ENCODE assay signal across 20 cellular contexts in the genomic region with DNA sequence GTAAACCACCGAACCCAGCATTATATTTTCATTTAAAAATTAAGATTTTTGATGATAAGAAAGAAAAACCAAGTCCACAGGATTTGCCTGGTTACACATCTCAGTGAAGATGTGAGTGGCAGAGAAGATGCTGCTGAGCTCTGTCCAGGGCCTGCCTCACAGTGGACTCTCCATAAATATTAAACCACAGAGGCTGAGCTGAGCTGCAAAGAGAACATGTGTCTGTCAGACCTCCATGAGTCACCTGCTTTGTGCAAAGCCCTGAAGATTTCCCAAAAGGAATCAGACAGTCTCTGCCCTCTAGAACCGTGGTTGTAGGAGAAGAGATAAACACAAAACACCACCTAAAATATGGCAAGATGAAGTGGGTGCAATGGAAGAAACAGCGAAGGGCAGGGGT.
DNase-seq lines count a peak whose midpoint lies in the region; ATAC-seq, FAIRE-seq and TF ChIP-seq lines count a peak whose summit lies in the region.
"Had no signal": no experiment of that assay in that cellular context is flagged by ENCODE, and none has a peak within 500 bp of the region (broad histone marks: within the 10 kb centered on the region; RNA-seq: fewer than 3 reads in every experiment).

No MANE protein-coding gene starts in this region.

- H3K36me3 ChIP-seq in BJ (ENCODE audit: control insufficient read depth, insufficient read depth, low read length) (no peaks in the 10 kb centered on the region), H1 (ENCODE audit: control insufficient read depth in 2 of 4, insufficient read depth in 4 of 4, low read length in 3 of 4) (no peaks in the 10 kb centered on the region)

- TF ChIP-seq RAD21 in H1 (IDR thresholded peaks at IDR 0.05 in 1 of 2, conservative IDR thresholded peaks at IDR 0.05 in 1 of 2; ENCODE audit: low read depth in 2 of 2, low read length in 2 of 2): no peak

- no peaks in the 10 kb centered on the region for H3K79me2 ChIP-seq in H1 (ENCODE audit: control insufficient read depth in 1 of 2, insufficient read depth in 2 of 2, low read length in 2 of 2)

- H3K9ac ChIP-seq in H1 (replicated peaks in 1 of 4; ENCODE audit: extremely low read depth in 1 of 4, low read depth in 3 of 4, low read length in 3 of 4): no peak overlapping the region

- TF ChIP-seq EP300 in H1 (IDR thresholded peaks at IDR 0.05; ENCODE audit: borderline replicate concordance in 1 of 2, low read depth in 2 of 2, low read length in 2 of 2): no peak

- no peak overlapping the region; the same call in 1 of the 2 replicates for H3K18ac ChIP-seq in H1 (ENCODE audit: extremely low read depth, low read length)

- WGBS in H1 (ENCODE audit: extremely low coverage in 1 of 2, insufficient coverage in 1 of 2, insufficient read length in 1 of 2, insufficient replicate concordance in 2 of 2, low coverage in 1 of 2, low lambda C conversion rate in 2 of 2, missing lambda C conversion rate in 1 of 2), 2 experiments: 91% methylated on average over 3 of the region's 3 CpGs; no CpG with 5 or more reads in 1 of the 2 experiments

- H2AK5ac ChIP-seq in H1 (ENCODE audit: low read depth, low read length): no peak overlapping the region

- no peaks in the 10 kb centered on the region for H4K20me1 ChIP-seq in H1 (replicated peaks in 1 of 2; ENCODE audit: control insufficient read depth in 1 of 2, insufficient read depth in 2 of 2, low read length in 2 of 2)

- peak overlapping the region; percentile 9; the same call in 1 of the 2 replicates for H2AFZ ChIP-seq in H1 (ENCODE audit: low read length)

- H2BK20ac ChIP-seq in H1 (ENCODE audit: low read length): no peak overlapping the region

- no peaks in the 10 kb centered on the region for H3K36me3 Mint-ChIP-seq in stimulated activated naive B cell treated with anti-CD40 and anti-IgM and Interleukin-4, amounts not matched to agents 10 μg/mL and 1 μg/mL and 100 μg/mL, for 72 hours
- H3K36me3 Mint-ChIP-seq: IgD-negative memory B cell had no signal

- H3K4me2 ChIP-seq in H1 (ENCODE audit: insufficient read depth in 1 of 2, low read depth in 2 of 2, low read length in 2 of 2): no peak overlapping the region

- H2BK15ac ChIP-seq in H1 (ENCODE audit: low read length): no peak overlapping the region

- no peak overlapping the region for H3K27ac ChIP-seq in H1 (ENCODE audit: low read depth, low read length)

- no peaks in the 10 kb centered on the region; a peak in 1 of 4 replicates for H3K9me3 ChIP-seq in H1 (ENCODE audit: insufficient read depth in 2 of 2, low read depth in 1 of 2, low read length in 1 of 2)

- no peaks in the 10 kb centered on the region for H3K79me1 ChIP-seq in H1 (ENCODE audit: low read depth, low read length)

- no peak for FAIRE-seq in H1 (lab: Jason Lieb, UNC)
- FAIRE-seq: colon had no signal

- no peaks in the 10 kb centered on the region for H3K27me3 ChIP-seq in BJ (ENCODE audit: control insufficient read depth, insufficient read depth, low read length)
- H3K27me3 ChIP-seq in H1 (replicated peaks in 1 of 4; ENCODE audit: control insufficient read depth in 3 of 4, extremely low read depth in 1 of 4, insufficient read depth in 3 of 4, low read length in 3 of 4): no peaks in the 10 kb centered on the region

- H3K14ac ChIP-seq in H1 (ENCODE audit: insufficient read length): no peak overlapping the region

- no peak overlapping the region for H3K23ac ChIP-seq in H1 (ENCODE audit: insufficient read length)

- H3K4ac ChIP-seq in H1 (replicated peaks; ENCODE audit: insufficient read length, low read depth, low read length): no peak overlapping the region

- no peak overlapping the region for H3K27ac Mint-ChIP-seq in stimulated activated naive B cell treated with anti-CD40 and anti-IgM and Interleukin-4, amounts not matched to agents 10 μg/mL and 1 μg/mL and 100 μg/mL, for 72 hours
- H3K27ac Mint-ChIP-seq: activated naive CD8-positive, alpha-beta T cell treated with anti-CD3 and anti-CD28 coated beads, Interleukin-2, amount 50 U/mL, for 24 hours; IgD-negative memory B cell; nephron progenitor cell had no signal

- no peak overlapping the region for H2BK12ac ChIP-seq in H1 (ENCODE audit: low read depth, low read length)

- no peak overlapping the region for H4K8ac ChIP-seq in H1 (ENCODE audit: extremely low read depth, insufficient read depth, low read length)

- H3K4me3 Mint-ChIP-seq in stimulated activated naive B cell treated with anti-CD40 and anti-IgM and Interleukin-4, amounts not matched to agents 10 μg/mL and 1 μg/mL and 100 μg/mL, for 72 hours: no peak overlapping the region
- H3K4me3 Mint-ChIP-seq: activated naive CD8-positive, alpha-beta T cell treated with anti-CD3 and anti-CD28 coated beads, Interleukin-2, amount 50 U/mL, for 24 hours; IgD-negative memory B cell; nephron progenitor cell had no signal

- H3K23me2 ChIP-seq in H1 (ENCODE audit: low read depth, low read length): 0 out of 2 replicates have a peak, but pooled peaks cover 2% of the 10 kb centered on the region

- POLR2A ChIA-PET in BJ (lab: Charles Lee): no interaction called here
- POLR2A ChIA-PET in H1 (lab: Charles Lee; ENCODE audit: partially characterized antibody): no interaction called here

- no peak overlapping the region for H3K56ac ChIP-seq in H1 (replicated peaks; ENCODE audit: insufficient read length, low read depth, low read length)

- H2BK120ac ChIP-seq in H1 (replicated peaks; ENCODE audit: low read depth, low read length): no peak overlapping the region

- H2BK5ac ChIP-seq in H1 (ENCODE audit: low read depth, low read length): no peak overlapping the region

- H3K4me1 Mint-ChIP-seq in stimulated activated naive B cell treated with anti-CD40 and anti-IgM and Interleukin-4, amounts not matched to agents 10 μg/mL and 1 μg/mL and 100 μg/mL, for 72 hours: no peaks in the 10 kb centered on the region
- H3K4me1 Mint-ChIP-seq: IgD-negative memory B cell had no signal

- peaks cover 3 to 6% of the 10 kb centered on the region in 2 donors for H3K27me3 Mint-ChIP-seq in stimulated activated naive B cell treated with anti-CD40 and anti-IgM and Interleukin-4, amounts not matched to agents 10 μg/mL and 1 μg/mL and 100 μg/mL, for 72 hours

- no peak overlapping the region for H4K91ac ChIP-seq in H1 (replicated peaks; ENCODE audit: insufficient read length, low read length)

- no peak for TF ChIP-seq POLR2A in H1 (IDR thresholded peaks at IDR 0.05; ENCODE audit: control extremely low read depth in 1 of 2, low read depth in 2 of 2, low read length in 2 of 2)

- no peaks in the 10 kb centered on the region for H3K9me3 Mint-ChIP-seq in stimulated activated naive B cell treated with anti-CD40 and anti-IgM and Interleukin-4, amounts not matched to agents 10 μg/mL and 1 μg/mL and 100 μg/mL, for 72 hours
- H3K9me3 Mint-ChIP-seq: activated naive CD8-positive, alpha-beta T cell treated with anti-CD3 and anti-CD28 coated beads, Interleukin-2, amount 50 U/mL, for 24 hours; IgD-negative memory B cell had no signal

- TF ChIP-seq CTCF in BJ (IDR thresholded peaks at IDR 0.05; ENCODE audit: insufficient read depth, low read depth, low read length) (no peak), H1 (IDR thresholded peaks at IDR 0.05; ENCODE audit: control extremely low read depth in 1 of 3, insufficient read depth in 1 of 3, low read depth in 1 of 3, low read length in 3 of 3) (no peak)

- DNase-seq in BJ (ENCODE audit: low read depth): peak; percentile 37
- peak; percentile 76 for DNase-seq in M059J (ENCODE audit: low read depth)
- no peak for DNase-seq in H1 (ENCODE audit: low read depth in 1 of 2, low spot score in 2 of 2)
- DNase-seq in kidney glomerular epithelial cell (lab: John Stamatoyannopoulos, UW): peak; percentile 52
- DNase-seq in stimulated activated naive B cell treated with anti-CD40 and anti-IgM and Interleukin-4, amounts not matched to agents 10 μg/mL and 1 μg/mL and 100 μg/mL, for 72 hours: no peak
- DNase-seq: activated CD4-positive, alpha-beta T cell treated with anti-CD3 and anti-CD28 coated beads for 48 hours; activated naive CD8-positive, alpha-beta T cell treated with anti-CD3 and anti-CD28 coated beads, Interleukin-2, amount 50 U/mL, for 24 hours; DMS153; H7; NCI-H1417 treated with DMSO at 0.1 percent for 48 hours; NCI-H345; nephron progenitor cell; SIG-M5; stimulated activated CD8-positive, alpha-beta memory T cell treated with anti-CD3 and anti-CD28 coated beads, Interleukin-4, amount 100 ng/mL, for 48 hours; T1000 had no signal

- ATAC-seq in GM18511 (IDR thresholded peaks at IDR 0.05; ENCODE audit: unreplicated experiment): no peak
- ATAC-seq in stimulated activated naive B cell treated with anti-CD40 and anti-IgM and Interleukin-4, amounts not matched to agents 10 μg/mL and 1 μg/mL and 100 μg/mL, for 72 hours (replicated peaks): no peak
- ATAC-seq in GM21390 (IDR thresholded peaks at IDR 0.05; ENCODE audit: unreplicated experiment): no peak
- ATAC-seq in HG02938 (IDR thresholded peaks at IDR 0.05; ENCODE audit: unreplicated experiment): no peak
- ATAC-seq: activated naive CD8-positive, alpha-beta T cell treated with anti-CD3 and anti-CD28 coated beads, Interleukin-2, amount 50 U/mL, for 24 hours had no signal

- CTCF ChIA-PET in BJ (lab: Yijun Ruan, JAX): no interaction called here
- CTCF ChIA-PET in H1 (lab: Charles Lee; ENCODE audit: partially characterized antibody): no interaction called here

- no peak overlapping the region for H3K4me3 ChIP-seq in BJ (ENCODE audit: low read depth, low read length)
- no peak overlapping the region for H3K4me3 ChIP-seq in H1 (ENCODE audit: extremely low read depth in 1 of 4, insufficient read depth in 2 of 4, low read depth in 3 of 4, low read length in 4 of 4)

- H3K4me1 ChIP-seq in H1 (replicated peaks in 1 of 4; ENCODE audit: control insufficient read depth in 3 of 4, insufficient read depth in 4 of 4, low read length in 3 of 4): peaks cover 0 to 2% (median 0%) of the 10 kb centered on the region in 4 experiments; a peak in 2 of 7 replicates

- no peak overlapping the region for H4K5ac ChIP-seq in H1 (ENCODE audit: insufficient read length, low read depth, low read length)

TF ChIP-seq in H1, 55 proteins besides CTCF, POLR2A, EP300 and RAD21:
- TF ChIP-seq POLR2AphosphoS5 (IDR thresholded peaks at IDR 0.05; ENCODE audit: low read depth, low read length): no peak
- TF ChIP-seq JUN (IDR thresholded peaks at IDR 0.05; ENCODE audit: low read depth, low read length): no peak
- TF ChIP-seq SUZ12 (IDR thresholded peaks at IDR 0.05; ENCODE audit: low read length): no peak
- no peak for TF ChIP-seq EZH2 (IDR thresholded peaks at IDR 0.05; ENCODE audit: low read depth, low read length, severe bottlenecking)
- TF ChIP-seq PHF8 (conservative IDR thresholded peaks at IDR 0.05; ENCODE audit: low read depth, low read length): no peak
- no peak for TF ChIP-seq HDAC6 (IDR thresholded peaks at IDR 0.05; ENCODE audit: low read depth, low read length)

Comparison
In these comparisons a context has a peak if more than half of its experiments do, and no peak if none do; other contexts are left out.
1. DNase-seq: peak in BJ (single experiment), M059J (single experiment) and kidney glomerular epithelial cell (single experiment); none in H1 (0 of 2) and stimulated activated naive B cell treated with anti-CD40 and anti-IgM and Interleukin-4, amounts not matched to agents 10 μg/mL and 1 μg/mL and 100 μg/mL, for 72 hours (single experiment).